32 cellular contexts compared by ENCODE assay signal in genomic region chr12:28974890-28975289, GRCh38.
"Had no signal": no experiment of that assay in that cellular context is flagged by ENCODE, and none has a peak within 500 bp of the region (broad histone marks: within the 10 kb centered on the region; RNA-seq: fewer than 3 reads in every experiment).

No MANE protein-coding gene starts in this region.

- H3K9me3 Mint-ChIP-seq: activated naive CD4-positive, alpha-beta T cell treated with anti-CD3 and anti-CD28 coated beads for 36 hours; activated naive CD8-positive, alpha-beta T cell treated with anti-CD3 and anti-CD28 coated beads for 36 hours; activated T-helper 1 cell treated with anti-CD3 and anti-CD28 coated beads, Interleukin-12 subunit alpha, Interleukin-12 subunit beta, Interleukin-2, Interleukin-4 antibody, amounts not matched to agents 30 ng/mL and 10 ng/mL and 1 ng/mL, durations not matched to agents 14 hours and 24 hours and 36 hours; activated T-helper 2 cell treated with anti-CD3 and anti-CD28 coated beads, Interferon-gamma antibody, Interleukin-2, Interleukin-4, amounts not matched to agents 10 μg/mL and 5 μg/mL and 100 μg/mL, durations not matched to agents 14 hours and 24 hours and 36 hours; T-helper 1 cell treated with Interleukin-12 subunit alpha and Interleukin-12 subunit beta and Interleukin-4 antibody, amounts not matched to agents 30 μg/mL and 1 μg/mL, for 36 hours had no signal

- H3K4me3 Mint-ChIP-seq: activated B cell treated with CpG ODN at 0.5 μM for 24 hours; activated CD8-positive, alpha-beta memory T cell treated with anti-CD3 and anti-CD28 coated beads, Interleukin-2, amount 10 ng/mL, durations not matched to agents 7 days and 5 days; activated CD8-positive, alpha-beta T cell treated with anti-CD3 and anti-CD28 coated beads, Interleukin-2, amount 10 ng/mL, durations not matched to agents 7 days and 5 days; activated naive CD4-positive, alpha-beta T cell treated with anti-CD3 and anti-CD28 coated beads for 36 hours; activated naive CD4-positive, alpha-beta T cell treated with anti-CD3 and anti-CD28 coated beads, Interleukin-2, amount 50 U/mL, for 24 hours; activated naive CD8-positive, alpha-beta T cell treated with anti-CD3 and anti-CD28 coated beads for 36 hours; activated naive CD8-positive, alpha-beta T cell treated with anti-CD3 and anti-CD28 coated beads, Interleukin-2, amount 50 U/mL, for 24 hours; activated T-helper 1 cell treated with anti-CD3 and anti-CD28 coated beads, Interleukin-12 subunit alpha, Interleukin-12 subunit beta, Interleukin-2, Interleukin-4 antibody, amounts not matched to agents 30 ng/mL and 10 ng/mL and 1 ng/mL, durations not matched to agents 14 hours and 24 hours and 36 hours; T-helper 1 cell treated with Interleukin-12 subunit alpha and Interleukin-12 subunit beta and Interleukin-4 antibody, amounts not matched to agents 30 μg/mL and 1 μg/mL, for 36 hours had no signal

- H3K4me1 Mint-ChIP-seq: activated B cell treated with CpG ODN at 0.5 μM for 24 hours; activated CD8-positive, alpha-beta memory T cell treated with anti-CD3 and anti-CD28 coated beads, Interleukin-2, amount 10 ng/mL, durations not matched to agents 7 days and 5 days; activated naive CD4-positive, alpha-beta T cell treated with anti-CD3 and anti-CD28 coated beads, Interleukin-2, amount 50 U/mL, for 24 hours; activated naive CD8-positive, alpha-beta T cell treated with anti-CD3 and anti-CD28 coated beads for 36 hours; activated naive CD8-positive, alpha-beta T cell treated with anti-CD3 and anti-CD28 coated beads, Interleukin-2, amount 50 U/mL, for 24 hours had no signal

- H3K36me3 Mint-ChIP-seq: activated CD8-positive, alpha-beta memory T cell treated with anti-CD3 and anti-CD28 coated beads, Interleukin-2, amount 10 ng/mL, durations not matched to agents 7 days and 5 days; activated naive CD4-positive, alpha-beta T cell treated with anti-CD3 and anti-CD28 coated beads, Interleukin-2, amount 50 U/mL, for 24 hours; activated naive CD8-positive, alpha-beta T cell treated with anti-CD3 and anti-CD28 coated beads for 36 hours had no signal

- H3K27me3 ChIP-seq: adrenal gland, ascending aorta, cardiac muscle cell, colonic mucosa had no signal

- ATAC-seq: activated CD4-positive, CD25-positive, alpha-beta regulatory T cell treated with anti-CD3 and anti-CD28 coated beads, Interleukin-2, amount 50 U/mL, for 24 hours; activated CD8-positive, alpha-beta memory T cell treated with anti-CD3 and anti-CD28 coated beads, Interleukin-2, amount 10 ng/mL, durations not matched to agents 7 days and 5 days; activated CD8-positive, alpha-beta T cell treated with anti-CD3 and anti-CD28 coated beads, Interleukin-2, amount 10 ng/mL, durations not matched to agents 7 days and 5 days; activated naive CD8-positive, alpha-beta T cell treated with anti-CD3 and anti-CD28 coated beads, Interleukin-2, amount 50 U/mL, for 24 hours; esophagus mucosa had no signal

- FAIRE-seq: endothelial cell of umbilical vein, frontal cortex had no signal

- DNase-seq: activated B cell treated with CpG ODN at 0.5 μM for 24 hours; activated CD4-positive, alpha-beta T cell treated with anti-CD3 and anti-CD28 coated beads for 48 hours; activated CD4-positive, alpha-beta T cell treated with anti-CD3 and anti-CD28 coated beads, Interleukin-2, amount 50 U/mL, for 1 hour; activated CD4-positive, alpha-beta T cell treated with anti-CD3 and anti-CD28 coated beads, Interleukin-2, amount 50 U/mL, for 48 hours; activated CD8-positive, alpha-beta memory T cell treated with anti-CD3 and anti-CD28 coated beads, Interleukin-2, amount 10 ng/mL, durations not matched to agents 7 days and 5 days; activated CD8-positive, alpha-beta memory T cell treated with anti-CD3 and anti-CD28 coated beads, Interleukin-2, amount 50 U/mL, for 4 hours; activated CD8-positive, alpha-beta T cell treated with anti-CD3 and anti-CD28 coated beads, Interleukin-2, amount 10 ng/mL, durations not matched to agents 7 days and 5 days; activated effector memory CD4-positive, alpha-beta T cell treated with anti-CD3 and anti-CD28 coated beads, Interleukin-2, amount 50 U/mL, for 16 hours; activated naive CD4-positive, alpha-beta T cell treated with anti-CD3 and anti-CD28 coated beads for 36 hours; activated naive CD8-positive, alpha-beta T cell treated with anti-CD3 and anti-CD28 coated beads for 36 hours; activated naive CD8-positive, alpha-beta T cell treated with anti-CD3 and anti-CD28 coated beads, Interleukin-2, amount 50 U/mL, for 24 hours; activated T-cell treated with anti-CD3 and anti-CD28 coated beads, Interleukin-2, amount 50 U/mL, for 1 hour; activated T-cell treated with anti-CD3 and anti-CD28 coated beads, Interleukin-2, amount 50 U/mL, for 48 hours; adrenal gland; central memory CD4-positive, alpha-beta T cell; cerebellar nuclear complex; colonic mucosa; effector CD8-positive, alpha-beta T cell; head of caudate nucleus; hippocampal formation; T-helper 9 cell; WERI-Rb-1 had no signal

- H3K27ac ChIP-seq: adrenal gland, ascending aorta, cardiac muscle cell, colonic mucosa, WERI-Rb-1 had no signal

- H3K27ac Mint-ChIP-seq: activated B cell treated with CpG ODN at 0.5 μM for 24 hours; activated CD8-positive, alpha-beta memory T cell treated with anti-CD3 and anti-CD28 coated beads, Interleukin-2, amount 10 ng/mL, durations not matched to agents 7 days and 5 days; activated CD8-positive, alpha-beta T cell treated with anti-CD3 and anti-CD28 coated beads, Interleukin-2, amount 10 ng/mL, durations not matched to agents 7 days and 5 days; activated naive CD4-positive, alpha-beta T cell treated with anti-CD3 and anti-CD28 coated beads for 36 hours; activated naive CD4-positive, alpha-beta T cell treated with anti-CD3 and anti-CD28 coated beads, Interleukin-2, amount 50 U/mL, for 24 hours; activated naive CD8-positive, alpha-beta T cell treated with anti-CD3 and anti-CD28 coated beads for 36 hours; activated naive CD8-positive, alpha-beta T cell treated with anti-CD3 and anti-CD28 coated beads, Interleukin-2, amount 50 U/mL, for 24 hours; activated T-helper 1 cell treated with anti-CD3 and anti-CD28 coated beads, Interleukin-12 subunit alpha, Interleukin-12 subunit beta, Interleukin-2, Interleukin-4 antibody, amounts not matched to agents 30 ng/mL and 10 ng/mL and 1 ng/mL, durations not matched to agents 14 hours and 24 hours and 36 hours; activated T-helper 2 cell treated with anti-CD3 and anti-CD28 coated beads, Interferon-gamma antibody, Interleukin-2, Interleukin-4, amounts not matched to agents 10 μg/mL and 5 μg/mL and 100 μg/mL, durations not matched to agents 14 hours and 24 hours and 36 hours; T-helper 1 cell treated with Interleukin-12 subunit alpha and Interleukin-12 subunit beta and Interleukin-4 antibody, amounts not matched to agents 30 μg/mL and 1 μg/mL, for 36 hours had no signal

- H3K4me3 ChIP-seq: adrenal gland, ascending aorta, cardiac muscle cell, colonic mucosa had no signal

- H3K4me1 ChIP-seq: adrenal gland, ascending aorta, colonic mucosa had no signal

- H3K9me3 ChIP-seq: adrenal gland, ascending aorta, colonic mucosa had no signal

- H3K36me3 ChIP-seq: adrenal gland, ascending aorta, cardiac muscle cell, colonic mucosa, WERI-Rb-1 had no signal

- H3K27me3 Mint-ChIP-seq: activated B cell treated with CpG ODN at 0.5 μM for 24 hours had no signal
